In genomic region chr9:92395617-92396016, GRCh38 we compare ENCODE assay signal across 2 cellular contexts.
TF ChIP-seq lines count a peak whose summit lies in the region.

No MANE protein-coding gene starts in this region.

TF ChIP-seq in HepG2, 621 proteins besides CTCF, POLR2A, EP300 and RAD21:
- TF ChIP-seq MAFK (conservative IDR thresholded peaks at IDR 0.05 in 1 of 2, IDR thresholded peaks at IDR 0.05 in 1 of 2; ENCODE audit: low read length in 2 of 2) (peak; percentile 35 to 41; a peak in 3 of 4 replicates), ZNF7 (CRISPR knock-in tag; IDR thresholded peaks at IDR 0.05) (peak; percentile 27; the same call in 1 of the 2 replicates), ZNF251 (CRISPR knock-in tag; IDR thresholded peaks at IDR 0.05) (no peak), IKZF4 (CRISPR knock-in tag; IDR thresholded peaks at IDR 0.05; ENCODE audit: borderline replicate concordance, low read depth, not compliant biosample characterization) (no peak)

TF ChIP-seq in K562, 482 proteins besides CTCF, POLR2A, EP300 and RAD21:
- TF ChIP-seq ZNF780A (CRISPR knock-in tag; IDR thresholded peaks at IDR 0.05) (no peak), ZNF316 (IDR thresholded peaks at IDR 0.05) (peak; percentile 87), C11orf30 (IDR thresholded peaks at IDR 0.05; ENCODE audit: low read depth) (peak; percentile 64), MAFG (tag; conservative IDR thresholded peaks at IDR 0.05) (0 out of 2 replicates have a peak, but pooled peaks have one; percentile 36)
